1 cellular context compared by ENCODE assay signal in genomic region chr7:74173074-74173473, GRCh38.
A peak's percentile ranks its signal among the peaks of the same experiment; 100 is the strongest.
TF ChIP-seq lines count a peak whose summit lies in the region.

No MANE protein-coding gene starts in this region.

TF ChIP-seq in HepG2, 621 proteins besides CTCF, POLR2A, EP300 and RAD21 (continued from another document and continues in another):
- TF ChIP-seq ZNF839 (CRISPR knock-in tag; IDR thresholded peaks at IDR 0.05; ENCODE audit: borderline replicate concordance), result no peak
- TF ChIP-seq ZNF33A (CRISPR knock-in tag; IDR thresholded peaks at IDR 0.05; ENCODE audit: borderline replicate concordance), result no peak
- TF ChIP-seq ZNF12 (CRISPR knock-in tag; IDR thresholded peaks at IDR 0.05), result 0 out of 2 replicates have a peak, but pooled peaks have one; percentile 10
- TF ChIP-seq SOX6 (IDR thresholded peaks at IDR 0.05), result no peak
- no peak; the same call in 1 of the 2 replicates for TF ChIP-seq SOX6 (CRISPR knock-in tag; IDR thresholded peaks at IDR 0.05)
- TF ChIP-seq NR2F6 (IDR thresholded peaks at IDR 0.05), result peak; percentile 76
- TF ChIP-seq NR2F6 (CRISPR knock-in tag; IDR thresholded peaks at IDR 0.05), result peak; percentile 92
- 0 out of 2 replicates have a peak, but pooled peaks have one; percentile 4 for TF ChIP-seq ZNF205 (CRISPR knock-in tag; IDR thresholded peaks at IDR 0.05)
- peak; percentile 74 for TF ChIP-seq CEBPG (CRISPR knock-in tag; IDR thresholded peaks at IDR 0.05)
- TF ChIP-seq ZNF709 (CRISPR knock-in tag; IDR thresholded peaks at IDR 0.05), result no peak
- no peak for TF ChIP-seq MYPOP (CRISPR knock-in tag; IDR thresholded peaks at IDR 0.05)
- no peak for TF ChIP-seq ZNF333 (CRISPR knock-in tag; IDR thresholded peaks at IDR 0.05; ENCODE audit: borderline replicate concordance)
- no peak for TF ChIP-seq SNAPC4 (CRISPR knock-in tag; IDR thresholded peaks at IDR 0.05)
- no peak for TF ChIP-seq IRF1 (CRISPR knock-in tag; IDR thresholded peaks at IDR 0.05; ENCODE audit: low read depth)
- no peak for TF ChIP-seq JUNB (CRISPR knock-in tag; IDR thresholded peaks at IDR 0.05; ENCODE audit: borderline replicate concordance)
- TF ChIP-seq MLXIP (CRISPR knock-in tag; IDR thresholded peaks at IDR 0.05; ENCODE audit: borderline replicate concordance), result no peak
- no peak for TF ChIP-seq ZFP36L2 (CRISPR knock-in tag; IDR thresholded peaks at IDR 0.05)
- TF ChIP-seq XRCC5 (optimal IDR thresholded peaks at IDR 0.05; ENCODE audit: low read length), result no peak
- no peak for TF ChIP-seq BHLHE40 (IDR thresholded peaks at IDR 0.05; ENCODE audit: low read length)
- peak; percentile 14; the same call in 1 of the 2 replicates for TF ChIP-seq SALL1 (CRISPR knock-in tag; IDR thresholded peaks at IDR 0.05)
- TF ChIP-seq KLF16 (CRISPR knock-in tag; IDR thresholded peaks at IDR 0.05), result no peak
- TF ChIP-seq MED1 (CRISPR knock-in tag; IDR thresholded peaks at IDR 0.05), result no peak
- no peak for TF ChIP-seq HIVEP1 (CRISPR knock-in tag; IDR thresholded peaks at IDR 0.05)
- TF ChIP-seq ZNF574 (CRISPR knock-in tag; IDR thresholded peaks at IDR 0.05), result no peak
- no peak; the same call in 1 of the 2 replicates for TF ChIP-seq GATAD2A (CRISPR knock-in tag; IDR thresholded peaks at IDR 0.05)
- no peak for TF ChIP-seq PRDM15 (CRISPR knock-in tag; IDR thresholded peaks at IDR 0.05)
- peak in 1 of 2 experiments; percentile 72; a peak in 2 of 4 replicates for TF ChIP-seq NR2F1 (CRISPR knock-in tag; IDR thresholded peaks at IDR 0.05)
- no peak for TF ChIP-seq SOX13 (IDR thresholded peaks at IDR 0.05)
- TF ChIP-seq SOX13 (CRISPR knock-in tag; conservative IDR thresholded peaks at IDR 0.05 in 1 of 2, IDR thresholded peaks at IDR 0.05 in 1 of 2), result no peak
- TF ChIP-seq ZBTB2 (CRISPR knock-in tag; IDR thresholded peaks at IDR 0.05; ENCODE audit: low read depth), result no peak
- no peak for TF ChIP-seq PREB (CRISPR knock-in tag; IDR thresholded peaks at IDR 0.05)
- TF ChIP-seq ZNF619 (CRISPR knock-in tag; IDR thresholded peaks at IDR 0.05), result no peak
- TF ChIP-seq ZNF589 (CRISPR knock-in tag; conservative IDR thresholded peaks at IDR 0.05), result no peak
- 0 out of 2 replicates have a peak, but pooled peaks have one; percentile 10 for TF ChIP-seq TFDP2 (CRISPR knock-in tag; IDR thresholded peaks at IDR 0.05)
- peak; percentile 55; the same call in 1 of the 2 replicates for TF ChIP-seq RARA (CRISPR knock-in tag; IDR thresholded peaks at IDR 0.05)
- TF ChIP-seq CHD4 (IDR thresholded peaks at IDR 0.05; ENCODE audit: borderline replicate concordance, low read length), result 0 out of 2 replicates have a peak, but pooled peaks have one; percentile 17
- TF ChIP-seq YY1 (IDR thresholded peaks at IDR 0.05; ENCODE audit: insufficient read depth, insufficient replicate concordance, low read depth, low read length), result no peak
- peak; percentile 97 for TF ChIP-seq ZNF362 (CRISPR knock-in tag; IDR thresholded peaks at IDR 0.05; ENCODE audit: borderline replicate concordance)
- no peak for TF ChIP-seq PTBP1 (IDR thresholded peaks at IDR 0.05; ENCODE audit: low read depth, low read length, poor library complexity, severe bottlenecking)
